Comparison of ENCODE assay signal across 8 cellular contexts in the genomic region with DNA sequence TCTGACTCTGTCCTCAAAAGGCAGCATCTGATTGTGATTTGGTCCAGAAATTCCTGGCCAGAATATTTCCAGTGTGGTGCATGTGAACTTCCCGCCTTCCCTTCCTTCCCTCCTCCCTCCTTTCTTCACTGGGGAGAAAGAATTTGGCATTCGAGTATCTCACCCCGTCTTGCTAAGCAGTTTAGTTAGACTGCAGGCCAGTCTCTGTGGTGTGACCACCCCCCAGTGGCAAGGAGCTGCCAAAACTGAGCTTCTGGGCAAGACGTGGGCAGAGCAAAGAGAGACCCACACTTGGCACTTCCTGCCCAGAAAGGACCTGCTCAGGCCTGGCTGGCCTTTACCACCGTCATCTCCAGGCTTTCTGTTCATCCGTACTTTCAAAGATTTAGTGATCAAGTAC. TPM values are rescaled to one million over a fixed set of nuclear protein-coding genes. Genes with fewer than 3 reads are reported as not detected.
DNase-seq lines count a peak whose midpoint lies in the region; ATAC-seq and FAIRE-seq lines count a peak whose summit lies in the region.

No MANE protein-coding gene starts in this region.

- ATAC-seq in GM18873 (IDR thresholded peaks at IDR 0.05; ENCODE audit: low FRiP score, unreplicated experiment): no peak

- no peaks in the 10 kb centered on the region for H3K27me3 ChIP-seq in MG63

- DNase-seq in GM04503 (ENCODE audit: low read depth): peak; percentile 4
- peak; percentile 20 for DNase-seq in NAMALWA (ENCODE audit: low spot score)
- DNase-seq in astrocyte of the hippocampus (ENCODE audit: low read depth, low spot score): peak; percentile 62
- DNase-seq in kidney glomerular epithelial cell (lab: John Stamatoyannopoulos, UW): peak; percentile 6
- peak; percentile 54 for DNase-seq in urothelium cell line (ENCODE audit: low spot score)
- no peak for DNase-seq in SHP77 treated with DMSO at 0.1 percent for 48 hours (lab: John Stamatoyannopoulos, UW)
- DNase-seq in MG63: no peak

- no peaks in the 10 kb centered on the region for H3K36me3 ChIP-seq in MG63

- no peak overlapping the region for H3K4me3 ChIP-seq in MG63

- FAIRE-seq in urothelium cell line (lab: Jason Lieb, UNC): no peak

- no peaks in the 10 kb centered on the region for H3K9me3 ChIP-seq in MG63

RNA-seq across cellular contexts. Expression of a gene that starts 36.4 kb away (rescaled TPM):
- not detected in 2 replicates for total RNA-seq in MG63 (2014; rRNA removed; shearing (Covaris generic); ENCODE audit: low replicate concordance)

RNA-seq across cellular contexts. Expression of a gene that starts 48.7 kb away (rescaled TPM):
- not detected in 2 replicates for total RNA-seq in MG63 (2014; rRNA removed; shearing (Covaris generic); ENCODE audit: low replicate concordance)

Comparison
In these comparisons a context has a peak if more than half of its experiments do, and no peak if none do; other contexts are left out.
1. DNase-seq: peak in GM04503 (single experiment), NAMALWA (single experiment), astrocyte of the hippocampus (single experiment), kidney glomerular epithelial cell (single experiment) and urothelium cell line (single experiment); none in SHP77 treated with DMSO at 0.1 percent for 48 hours (single experiment) and MG63 (single experiment).